ENCODE assay signal across 8 cellular contexts in genomic region chr10:26881600-26882331, GRCh38. TPM values are rescaled to one million over a fixed set of nuclear protein-coding genes. Genes with fewer than 3 reads are reported as not detected.
DNase-seq lines count a peak whose midpoint lies in the region; ATAC-seq, FAIRE-seq and TF ChIP-seq lines count a peak whose summit lies in the region.

No MANE protein-coding gene starts in this region.

- no peaks in the 10 kb centered on the region for H3K9me3 Mint-ChIP-seq in CD4-positive, alpha-beta T cell
- H3K9me3 Mint-ChIP-seq in activated T-helper 1 cell treated with anti-CD3 and anti-CD28 coated beads, Interleukin-12 subunit alpha, Interleukin-12 subunit beta, Interleukin-2, Interleukin-4 antibody, amounts not matched to agents 30 ng/mL and 10 ng/mL and 1 ng/mL, durations not matched to agents 14 hours and 24 hours and 36 hours: no peaks in the 10 kb centered on the region

- peak; percentile 85 for TF ChIP-seq CTCF in CD4-positive, alpha-beta T cell (IDR thresholded peaks at IDR 0.05)

- H3K4me1 Mint-ChIP-seq in CD4-positive, alpha-beta T cell (ENCODE audit: low read depth): no peaks in the 10 kb centered on the region
- peaks cover 6% of the 10 kb centered on the region for H3K4me1 Mint-ChIP-seq in activated T-helper 1 cell treated with anti-CD3 and anti-CD28 coated beads, Interleukin-12 subunit alpha, Interleukin-12 subunit beta, Interleukin-2, Interleukin-4 antibody, amounts not matched to agents 30 ng/mL and 10 ng/mL and 1 ng/mL, durations not matched to agents 14 hours and 24 hours and 36 hours (ENCODE audit: low read depth)

- H3K27ac Mint-ChIP-seq in CD4-positive, alpha-beta T cell: no peak overlapping the region
- H3K27ac Mint-ChIP-seq in activated T-helper 1 cell treated with anti-CD3 and anti-CD28 coated beads, Interleukin-12 subunit alpha, Interleukin-12 subunit beta, Interleukin-2, Interleukin-4 antibody, amounts not matched to agents 30 ng/mL and 10 ng/mL and 1 ng/mL, durations not matched to agents 14 hours and 24 hours and 36 hours: no peak overlapping the region

- H3K27me3 ChIP-seq in CD4-positive, alpha-beta T cell (ENCODE audit: control insufficient read depth, insufficient read depth, low read length): peaks cover 4% of the 10 kb centered on the region

- no peaks in the 10 kb centered on the region for H3K36me3 Mint-ChIP-seq in CD4-positive, alpha-beta T cell (ENCODE audit: low read depth)
- no peaks in the 10 kb centered on the region for H3K36me3 Mint-ChIP-seq in activated T-helper 1 cell treated with anti-CD3 and anti-CD28 coated beads, Interleukin-12 subunit alpha, Interleukin-12 subunit beta, Interleukin-2, Interleukin-4 antibody, amounts not matched to agents 30 ng/mL and 10 ng/mL and 1 ng/mL, durations not matched to agents 14 hours and 24 hours and 36 hours (ENCODE audit: low read depth)

- CTCF ChIA-PET in CD4-positive, alpha-beta T cell (lab: Charles Lee): interaction anchor here (0.5 to 4.2 kb wide), 10 partner anchors 20 to 546 kb away, joined by 3 to 31 read pairs (median 4); partner anchors contain the start of gene ABI1

- no peak overlapping the region for H3K27ac ChIP-seq in CD4-positive, alpha-beta T cell (ENCODE audit: low read depth, low read length)

- H3K27me3 Mint-ChIP-seq in CD4-positive, alpha-beta T cell: peaks cover 12% of the 10 kb centered on the region
- H3K27me3 Mint-ChIP-seq in activated T-helper 1 cell treated with anti-CD3 and anti-CD28 coated beads, Interleukin-12 subunit alpha, Interleukin-12 subunit beta, Interleukin-2, Interleukin-4 antibody, amounts not matched to agents 30 ng/mL and 10 ng/mL and 1 ng/mL, durations not matched to agents 14 hours and 24 hours and 36 hours (ENCODE audit: insufficient read depth): peaks cover 17% of the 10 kb centered on the region

- peak; percentile 92 for ATAC-seq in CD4-positive, alpha-beta T cell (ENCODE audit: poor library complexity)
- ATAC-seq in GM18870 (IDR thresholded peaks at IDR 0.05; ENCODE audit: unreplicated experiment) (peak; percentile 52), HG02970 (IDR thresholded peaks at IDR 0.05; ENCODE audit: low FRiP score, unreplicated experiment) (no peak)

- intact Hi-C loops in CD4-positive, alpha-beta T cell (cut with DNase I, micrococcal nuclease): loop anchor here (1.0 to 5.0 kb wide), 8 partner anchors 20 to 1004 kb away; no protein-coding TSS in a partner anchor
- intact Hi-C loops in activated T-helper 1 cell treated with anti-CD3 and anti-CD28 coated beads, Interleukin-12 subunit alpha, Interleukin-12 subunit beta, Interleukin-2, Interleukin-4 antibody, amounts not matched to agents 30 ng/mL and 10 ng/mL and 1 ng/mL, durations not matched to agents 14 hours and 24 hours and 36 hours (cut with micrococcal nuclease): loop anchor here (1.0 to 2.0 kb wide), 6 partner anchors 20 to 546 kb away; no protein-coding TSS in a partner anchor

- H3K9me3 ChIP-seq in CD4-positive, alpha-beta T cell (ENCODE audit: control insufficient read depth, low read length): no peaks in the 10 kb centered on the region

- FAIRE-seq in RCC 7860 (lab: Jason Lieb, UNC): peak; percentile 78

- H3K4me3 Mint-ChIP-seq in CD4-positive, alpha-beta T cell: no peak overlapping the region
- no peak overlapping the region for H3K4me3 Mint-ChIP-seq in activated T-helper 1 cell treated with anti-CD3 and anti-CD28 coated beads, Interleukin-12 subunit alpha, Interleukin-12 subunit beta, Interleukin-2, Interleukin-4 antibody, amounts not matched to agents 30 ng/mL and 10 ng/mL and 1 ng/mL, durations not matched to agents 14 hours and 24 hours and 36 hours

- DNase-seq in CD4-positive, alpha-beta T cell: no peak
- peak; percentile 66 for DNase-seq in LHCN-M2 (ENCODE audit: low read depth)
- peak; percentile 48 for DNase-seq in RCC 7860 (ENCODE audit: low spot score)
- DNase-seq in epidermal melanocyte (ENCODE audit: insufficient read length, low spot score): peak; percentile 60
- DNase-seq in myocyte (ENCODE audit: low read depth): peak; percentile 71
- DNase-seq in activated T-helper 1 cell treated with anti-CD3 and anti-CD28 coated beads, Interleukin-12 subunit alpha, Interleukin-12 subunit beta, Interleukin-2, Interleukin-4 antibody, amounts not matched to agents 30 ng/mL and 10 ng/mL and 1 ng/mL, durations not matched to agents 14 hours and 24 hours and 36 hours (ENCODE audit: low spot score): no peak

- POLR2A ChIA-PET in CD4-positive, alpha-beta T cell (lab: Charles Lee): interaction anchor here (2.6 kb wide), 1 partner anchor 156 kb away, joined by 11 read pairs; no protein-coding TSS in a partner anchor

RNA-seq across cellular contexts. Expression of gene ABI1, which starts 21.0 kb away (rescaled TPM):
- total RNA-seq in CD4-positive, alpha-beta T cell: 10 to 100 TPM; 83.2 to 83.6 TPM
- total RNA-seq in LHCN-M2 (2014; rRNA removed) (29.0 and 42.8 TPM in 2 replicates), myocyte (43.1 and 62.9 TPM in 2 replicates)
- 26.6 TPM for polyA plus RNA-seq in LHCN-M2 (2012)
- 28.9 TPM for polyA plus RNA-seq in myocyte (2012)
- total RNA-seq in activated T-helper 1 cell treated with anti-CD3 and anti-CD28 coated beads, Interleukin-12 subunit alpha, Interleukin-12 subunit beta, Interleukin-2, Interleukin-4 antibody, amounts not matched to agents 30 ng/mL and 10 ng/mL and 1 ng/mL, durations not matched to agents 14 hours and 24 hours and 36 hours: 66.6 and 68.0 TPM in 2 replicates

Comparison
In these comparisons a context has a peak if more than half of its experiments do, and no peak if none do; other contexts are left out.
1. DNase-seq: peak in LHCN-M2 (single experiment), RCC 7860 (single experiment), epidermal melanocyte (single experiment) and myocyte (single experiment); none in CD4-positive, alpha-beta T cell (0 of 10) and activated T-helper 1 cell treated with anti-CD3 and anti-CD28 coated beads, Interleukin-12 subunit alpha, Interleukin-12 subunit beta, Interleukin-2, Interleukin-4 antibody, amounts not matched to agents 30 ng/mL and 10 ng/mL and 1 ng/mL, durations not matched to agents 14 hours and 24 hours and 36 hours (single experiment).